ENCODE assay signal across 10 cellular contexts in genomic region chr3:158103131-158103955, GRCh38. TPM values are rescaled to one million over a fixed set of nuclear protein-coding genes. Genes with fewer than 3 reads are reported as not detected.
DNase-seq lines count a peak whose midpoint lies in the region; ATAC-seq, FAIRE-seq and TF ChIP-seq lines count a peak whose summit lies in the region.
"Had no signal": no experiment of that assay in that cellular context is flagged by ENCODE, and none has a peak within 500 bp of the region (broad histone marks: within the 10 kb centered on the region; RNA-seq: fewer than 3 reads in every experiment).

No MANE protein-coding gene starts in this region.

- peak; percentile 72 for DNase-seq in fibroblast of gingiva (ENCODE audit: low read depth)
- DNase-seq in pancreas = peak in 3 of 6 donors; percentile 22 to 75 (median 68)
- DNase-seq in NCI-H226 = no peak
- no peak for DNase-seq in DMS153 (lab: John Stamatoyannopoulos, UW)
- DNase-seq in GM10266 (ENCODE audit: extremely low spot score) = no peak
- DNase-seq in NCI-H187 (lab: John Stamatoyannopoulos, UW) = no peak

- ATAC-seq in pancreas = peak in 3 of 4 donors; percentile 22 to 56 (median 49)
- ATAC-seq: HCT116 had no signal

- H3K36me3 ChIP-seq in ES-I3 (ENCODE audit: insufficient read depth, low read length) (no peaks in the 10 kb centered on the region), HUES48 (ENCODE audit: control insufficient read depth, insufficient read depth, low read length) (no peaks in the 10 kb centered on the region), pancreas (no peaks in the 10 kb centered on the region)

- peak overlapping the region; percentile 59 for H3K4me3 ChIP-seq in HUES48 (ENCODE audit: low read depth, low read length)
- peak overlapping the region in 1 of 4 donors; percentile 25 for H3K4me3 ChIP-seq in pancreas

- peak overlapping the region; percentile 52; the same call in 1 of the 2 replicates for H3K9ac ChIP-seq in ES-I3 (ENCODE audit: low read depth, low read length)
- H3K9ac ChIP-seq in HUES48 (ENCODE audit: low read depth, low read length) = no peak overlapping the region
- H3K9ac ChIP-seq: parathyroid adenoma had no signal

- FAIRE-seq in pancreas (lab: Jason Lieb, UNC) = no peak

- intact Hi-C loops in pancreas (cut with DNase I) = no loop called here

- H3K9me3 ChIP-seq in ES-I3 (ENCODE audit: control insufficient read depth, insufficient read depth, low read length) (no peaks in the 10 kb centered on the region), HUES48 (ENCODE audit: control insufficient read depth, insufficient read depth, low read length) (no peaks in the 10 kb centered on the region), pancreas (no peaks in the 10 kb centered on the region)

- H3K27ac ChIP-seq in HUES48 (ENCODE audit: low read depth, low read length) (no peak overlapping the region), pancreas (no peak overlapping the region)
- H3K27ac ChIP-seq: parathyroid adenoma had no signal

- H3K27me3 ChIP-seq in HUES48 (ENCODE audit: control insufficient read depth, insufficient read depth, low read length) (peaks cover 100% of the 10 kb centered on the region), pancreas (peaks cover 13 to 74% (median 29%) of the 10 kb centered on the region in 4 donors)

- peaks cover 2% of the 10 kb centered on the region for H3K4me1 ChIP-seq in ES-I3 (ENCODE audit: insufficient read depth, low read length)
- H3K4me1 ChIP-seq in HUES48 (ENCODE audit: control insufficient read depth, insufficient read depth, low read length) = peaks cover 62% of the 10 kb centered on the region
- peaks cover 0 to 9% (median 0%) of the 10 kb centered on the region in 3 donors for H3K4me1 ChIP-seq in pancreas
- H3K4me1 ChIP-seq: parathyroid adenoma had no signal

- 7 to 10% methylated on average over 50 of the region's 50 CpGs for WGBS in pancreas, 2 donors

- no peak for TF ChIP-seq CTCF in pancreas (IDR thresholded peaks at IDR 0.05)
- no peak for TF ChIP-seq CTCF in GM10266 (IDR thresholded peaks at IDR 0.05; ENCODE audit: control insufficient read depth, insufficient read depth, low read depth, missing control alignments)

RNA-seq across cellular contexts. Expression of gene SHOX2, which starts 2.9 kb away (rescaled TPM):
- total RNA-seq in pancreas = under 1 TPM in 5 of 6 donors, not detected in 1; 0.09 to 0.43 (median 0.22) TPM
- polyA plus RNA-seq in pancreas = under 1 TPM; 0.11 to 0.23 TPM

RNA-seq across cellular contexts. Expression of gene RSRC1, which starts 6.5 kb away (rescaled TPM):
- 10 to 100 TPM in 4 of 6 donors, 1 to 10 TPM in 2; 9.8 to 19.9 (median 13.3) TPM for total RNA-seq in pancreas
- polyA plus RNA-seq in pancreas = 1 to 10 TPM; 7.7 to 9.3 TPM
